Comparison of ENCODE assay signal across 1 cellular context in the genomic region with DNA sequence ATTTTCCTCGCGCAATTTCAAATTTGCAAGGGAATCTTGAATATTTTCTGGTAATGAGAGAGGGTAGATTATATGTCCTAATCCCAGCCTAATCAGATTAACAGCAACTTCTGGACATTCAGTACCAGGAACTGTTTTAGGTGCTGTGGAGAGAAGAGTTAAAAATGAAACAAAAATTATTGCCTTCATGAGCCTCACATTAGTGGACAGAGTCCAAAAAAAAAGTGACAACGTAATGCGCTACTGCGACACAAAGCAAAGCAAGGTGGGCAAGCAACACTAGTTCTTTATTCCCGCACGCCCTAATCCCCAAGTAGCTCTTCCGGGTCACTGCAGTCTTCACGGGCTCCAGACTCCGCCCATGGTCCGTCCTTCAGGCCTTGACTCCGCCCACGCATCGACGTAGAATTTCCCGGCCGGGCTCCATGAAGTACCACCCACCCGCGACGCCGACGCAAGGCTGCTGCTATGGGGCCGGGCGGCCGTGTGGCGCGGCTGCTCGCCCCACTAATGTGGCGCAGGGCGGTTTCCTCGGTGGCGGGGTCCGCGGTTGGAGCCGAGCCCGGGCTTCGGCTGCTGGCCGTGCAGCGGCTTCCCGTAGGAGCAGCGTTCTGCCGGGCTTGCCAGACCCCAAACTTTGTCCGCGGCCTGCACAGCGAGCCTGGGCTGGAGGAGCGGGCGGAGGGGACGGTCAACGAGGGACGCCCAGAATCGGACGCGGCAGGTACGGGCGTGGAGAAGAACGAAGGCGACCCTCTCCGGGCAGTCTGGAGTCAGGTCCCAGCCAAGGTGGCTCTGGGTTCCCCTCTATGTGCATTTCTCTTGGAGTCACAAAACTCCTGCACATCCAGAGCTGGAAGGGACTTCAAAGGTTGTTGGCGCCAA.
TF ChIP-seq lines count a peak whose summit lies in the region.

Gene MALSU1 (plus strand): TSS at position 455 of the 885 bp plus-strand sequence. CDS start 14 bp downstream, at position 469.

TF ChIP-seq in GM23338, 12 proteins besides CTCF, POLR2A, EP300 and RAD21 (continued from another document):
- TF ChIP-seq, protein P1, sequence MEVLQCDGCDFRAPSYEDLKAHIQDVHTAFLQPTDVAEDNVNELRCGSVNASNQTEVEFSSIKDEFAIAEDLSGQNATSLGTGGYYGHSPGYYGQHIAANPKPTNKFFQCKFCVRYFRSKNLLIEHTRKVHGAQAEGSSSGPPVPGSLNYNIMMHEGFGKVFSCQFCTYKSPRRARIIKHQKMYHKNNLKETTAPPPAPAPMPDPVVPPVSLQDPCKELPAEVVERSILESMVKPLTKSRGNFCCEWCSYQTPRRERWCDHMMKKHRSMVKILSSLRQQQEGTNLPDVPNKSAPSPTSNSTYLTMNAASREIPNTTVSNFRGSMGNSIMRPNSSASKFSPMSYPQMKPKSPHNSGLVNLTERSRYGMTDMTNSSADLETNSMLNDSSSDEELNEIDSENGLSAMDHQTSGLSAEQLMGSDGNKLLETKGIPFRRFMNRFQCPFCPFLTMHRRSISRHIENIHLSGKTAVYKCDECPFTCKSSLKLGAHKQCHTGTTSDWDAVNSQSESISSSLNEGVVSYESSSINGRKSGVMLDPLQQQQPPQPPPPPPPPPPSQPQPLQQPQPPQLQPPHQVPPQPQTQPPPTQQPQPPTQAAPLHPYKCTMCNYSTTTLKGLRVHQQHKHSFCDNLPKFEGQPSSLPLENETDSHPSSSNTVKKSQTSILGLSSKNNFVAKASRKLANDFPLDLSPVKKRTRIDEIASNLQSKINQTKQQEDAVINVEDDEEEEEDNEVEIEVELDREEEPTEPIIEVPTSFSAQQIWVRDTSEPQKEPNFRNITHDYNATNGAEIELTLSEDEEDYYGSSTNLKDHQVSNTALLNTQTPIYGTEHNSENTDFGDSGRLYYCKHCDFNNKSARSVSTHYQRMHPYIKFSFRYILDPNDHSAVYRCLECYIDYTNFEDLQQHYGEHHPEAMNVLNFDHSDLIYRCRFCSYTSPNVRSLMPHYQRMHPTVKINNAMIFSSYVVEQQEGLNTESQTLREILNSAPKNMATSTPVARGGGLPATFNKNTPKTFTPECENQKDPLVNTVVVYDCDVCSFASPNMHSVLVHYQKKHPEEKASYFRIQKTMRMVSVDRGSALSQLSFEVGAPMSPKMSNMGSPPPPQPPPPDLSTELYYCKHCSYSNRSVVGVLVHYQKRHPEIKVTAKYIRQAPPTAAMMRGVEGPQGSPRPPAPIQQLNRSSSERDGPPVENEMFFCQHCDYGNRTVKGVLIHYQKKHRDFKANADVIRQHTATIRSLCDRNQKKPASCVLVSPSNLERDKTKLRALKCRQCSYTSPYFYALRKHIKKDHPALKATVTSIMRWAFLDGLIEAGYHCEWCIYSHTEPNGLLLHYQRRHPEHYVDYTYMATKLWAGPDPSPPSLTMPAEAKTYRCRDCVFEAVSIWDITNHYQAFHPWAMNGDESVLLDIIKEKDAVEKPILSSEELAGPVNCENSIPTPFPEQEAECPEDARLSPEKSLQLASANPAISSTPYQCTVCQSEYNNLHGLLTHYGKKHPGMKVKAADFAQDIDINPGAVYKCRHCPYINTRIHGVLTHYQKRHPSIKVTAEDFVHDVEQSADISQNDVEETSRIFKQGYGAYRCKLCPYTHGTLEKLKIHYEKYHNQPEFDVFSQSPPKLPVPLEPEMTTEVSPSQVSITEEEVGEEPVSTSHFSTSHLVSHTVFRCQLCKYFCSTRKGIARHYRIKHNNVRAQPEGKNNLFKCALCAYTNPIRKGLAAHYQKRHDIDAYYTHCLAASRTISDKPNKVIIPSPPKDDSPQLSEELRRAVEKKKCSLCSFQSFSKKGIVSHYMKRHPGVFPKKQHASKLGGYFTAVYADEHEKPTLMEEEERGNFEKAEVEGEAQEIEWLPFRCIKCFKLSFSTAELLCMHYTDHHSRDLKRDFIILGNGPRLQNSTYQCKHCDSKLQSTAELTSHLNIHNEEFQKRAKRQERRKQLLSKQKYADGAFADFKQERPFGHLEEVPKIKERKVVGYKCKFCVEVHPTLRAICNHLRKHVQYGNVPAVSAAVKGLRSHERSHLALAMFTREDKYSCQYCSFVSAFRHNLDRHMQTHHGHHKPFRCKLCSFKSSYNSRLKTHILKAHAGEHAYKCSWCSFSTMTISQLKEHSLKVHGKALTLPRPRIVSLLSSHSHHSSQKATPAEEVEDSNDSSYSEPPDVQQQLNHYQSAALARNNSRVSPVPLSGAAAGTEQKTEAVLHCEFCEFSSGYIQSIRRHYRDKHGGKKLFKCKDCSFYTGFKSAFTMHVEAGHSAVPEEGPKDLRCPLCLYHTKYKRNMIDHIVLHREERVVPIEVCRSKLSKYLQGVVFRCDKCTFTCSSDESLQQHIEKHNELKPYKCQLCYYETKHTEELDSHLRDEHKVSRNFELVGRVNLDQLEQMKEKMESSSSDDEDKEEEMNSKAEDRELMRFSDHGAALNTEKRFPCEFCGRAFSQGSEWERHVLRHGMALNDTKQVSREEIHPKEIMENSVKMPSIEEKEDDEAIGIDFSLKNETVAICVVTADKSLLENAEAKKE (CRISPR knock-in tag; IDR thresholded peaks at IDR 0.05), result no peak
- no peak for TF ChIP-seq NANOG (IDR thresholded peaks at IDR 0.05; ENCODE audit: borderline replicate concordance)
- no peak; the same call in 1 of the 2 replicates for TF ChIP-seq ETS1 (IDR thresholded peaks at IDR 0.05)
